8 cellular contexts compared by ENCODE assay signal in genomic region chr6:118894425-118895240, GRCh38. TPM values are rescaled to one million over a fixed set of nuclear protein-coding genes. Genes with fewer than 3 reads are reported as not detected.
DNase-seq lines count a peak whose midpoint lies in the region; ATAC-seq and TF ChIP-seq lines count a peak whose summit lies in the region.

No MANE protein-coding gene starts in this region.

- H3K9me3 ChIP-seq in DND-41 (ENCODE audit: insufficient read depth, low read length, severe bottlenecking) (no peaks in the 10 kb centered on the region), HUES6 (ENCODE audit: control insufficient read depth, insufficient read depth, low read depth, low read length) (no peaks in the 10 kb centered on the region), right cardiac atrium (ENCODE audit: control insufficient read depth, low read length) (no peaks in the 10 kb centered on the region)

- no peaks in the 10 kb centered on the region for H3K9me3 Mint-ChIP-seq in T-cell

- H3K4me3 Mint-ChIP-seq in T-cell = peak overlapping the region; percentile 91 to 96 (median 94)

- H3K9ac ChIP-seq in DND-41 (ENCODE audit: low read depth, low read length) (peak overlapping the region; percentile 98), HUES6 (ENCODE audit: low read length) (peak overlapping the region; percentile 97), rectal smooth muscle tissue (ENCODE audit: low read length) (peak overlapping the region; percentile 37)

- H3K27me3 Mint-ChIP-seq in T-cell = no peaks in the 10 kb centered on the region

- H3K4me1 Mint-ChIP-seq in T-cell = peaks cover 61 to 65% (median 65%) of the 10 kb centered on the region in 3 donors

- H3K27me3 ChIP-seq in DND-41 (ENCODE audit: insufficient read depth, low read length, poor library complexity) = no peaks in the 10 kb centered on the region
- no peaks in the 10 kb centered on the region for H3K27me3 ChIP-seq in HUES6 (ENCODE audit: control insufficient read depth, insufficient read depth, low read length)
- no peaks in the 10 kb centered on the region for H3K27me3 ChIP-seq in right cardiac atrium (ENCODE audit: control insufficient read depth, insufficient read depth)
- H3K27me3 ChIP-seq in rectal smooth muscle tissue (ENCODE audit: control insufficient read depth, insufficient read depth, low read length) = no peaks in the 10 kb centered on the region

- peak overlapping the region; percentile 60 for H3K4me2 ChIP-seq in DND-41 (ENCODE audit: insufficient read depth, low read length)

- TF ChIP-seq CTCF in DND-41 (IDR thresholded peaks at IDR 0.05; ENCODE audit: borderline replicate concordance, extremely low read depth, low read length, poor library complexity, severe bottlenecking) = no peak

- under 1% methylated on average over 99 of the region's 99 CpGs for WGBS in right cardiac atrium

- ATAC-seq in DND-41 (ENCODE audit: insufficient read depth, low read depth) (peak; percentile 33), GM21447 (IDR thresholded peaks at IDR 0.05; ENCODE audit: unreplicated experiment) (peak; percentile 30), T-cell (replicated peaks in 1 of 4) (peak; percentile 42 to 49 (median 46)), right cardiac atrium (peak; percentile 83 to 88)

- H2AFZ ChIP-seq in DND-41 (ENCODE audit: low read depth, low read length) = peak overlapping the region; percentile 83

- POLR2A ChIA-PET in T-cell (lab: Charles Lee) = interaction anchor here in 1 of 2 donors (0.6 to 3.6 kb wide), 4 partner anchors 10 to 328 kb away, joined by 3 to 17 read pairs (median 5); partner anchors contain the start of gene CEP85L

- H3K27ac ChIP-seq in DND-41 (ENCODE audit: low read length) (peak overlapping the region; percentile 96), HUES6 (ENCODE audit: low read depth, low read length) (peak overlapping the region; percentile 97), right cardiac atrium (ENCODE audit: low read length) (peak overlapping the region; percentile 87), rectal smooth muscle tissue (ENCODE audit: low read depth, low read length) (peak overlapping the region; percentile 92)

- peak overlapping the region; percentile 94 to 100 for H3K27ac Mint-ChIP-seq in T-cell

- intact Hi-C loops in right cardiac atrium (cut with DNase I) = no loop called here

- peaks cover 60% of the 10 kb centered on the region for H3K4me1 ChIP-seq in DND-41 (ENCODE audit: insufficient read depth, low read length)
- peaks cover 30% of the 10 kb centered on the region for H3K4me1 ChIP-seq in HUES6 (ENCODE audit: control insufficient read depth, insufficient read depth, low read length)
- H3K4me1 ChIP-seq in right cardiac atrium (ENCODE audit: control insufficient read depth, insufficient read depth, low read length) = no peaks in the 10 kb centered on the region
- H3K4me1 ChIP-seq in rectal smooth muscle tissue (ENCODE audit: control insufficient read depth, insufficient read depth, low read length) = peaks cover 7% of the 10 kb centered on the region

- H3K36me3 ChIP-seq in DND-41 (ENCODE audit: insufficient read depth, low read length) (peaks cover 24% of the 10 kb centered on the region), HUES6 (ENCODE audit: control insufficient read depth, insufficient read depth, low read length) (peaks cover 11% of the 10 kb centered on the region), rectal smooth muscle tissue (ENCODE audit: control insufficient read depth, insufficient read depth, low read length) (peaks cover 2% of the 10 kb centered on the region)

- peaks cover 20% of the 10 kb centered on the region for H4K20me1 ChIP-seq in DND-41 (ENCODE audit: insufficient read depth, low read length)

- DNase-seq in DND-41 = peak; percentile 58
- peak; percentile 39 to 76 (median 60) for DNase-seq in T-cell
- DNase-seq in amygdala (lab: John Stamatoyannopoulos, UW) = peak in 50 of 56 donors; percentile 2 to 83 (median 50)
- DNase-seq in right cardiac atrium = peak; percentile 74 to 89 (median 87)
- no peak for DNase-seq in T1000 (lab: John Stamatoyannopoulos, UW)

- CTCF ChIA-PET in T-cell (lab: Charles Lee) = interaction anchor here (0.5 to 4.5 kb wide), 9 partner anchors 12 to 329 kb away, joined by 3 to 30 read pairs (median 4); no protein-coding TSS in a partner anchor

- H3K4me3 ChIP-seq in DND-41 (ENCODE audit: low read depth in 1 of 2, low read length in 2 of 2) (peak overlapping the region; percentile 98 to 99), HUES6 (ENCODE audit: low read depth, low read length) (peak overlapping the region; percentile 92), right cardiac atrium (ENCODE audit: low read length) (peak overlapping the region; percentile 92), rectal smooth muscle tissue (ENCODE audit: low read length) (peak overlapping the region; percentile 76)

- H3K79me2 ChIP-seq in DND-41 (ENCODE audit: insufficient read depth, low read length) = peaks cover 84% of the 10 kb centered on the region

- H3K36me3 Mint-ChIP-seq in T-cell = peaks cover 16% of the 10 kb centered on the region

RNA-seq across cellular contexts. Expression of gene ASF1A, which starts 0.7 kb away (rescaled TPM):
- 10 to 100 TPM; 16.8 to 49.6 (median 42.5) TPM for total RNA-seq in T-cell
- 10 to 100 TPM; 20.1 to 26.1 (median 22.5) TPM for total RNA-seq in right cardiac atrium
- 22.5 TPM for polyA plus RNA-seq in right cardiac atrium

RNA-seq across cellular contexts. Expression of gene MCM9, which starts 40.3 kb away (rescaled TPM):
- total RNA-seq in T-cell (10 to 100 TPM; 27.9 to 34.8 (median 31.4) TPM), right cardiac atrium (1 to 10 TPM; 6.4 to 8.0 (median 7.6) TPM)
- polyA plus RNA-seq in right cardiac atrium = 2.0 TPM

Comparison
In these comparisons a context has a peak if more than half of its experiments do, and no peak if none do; other contexts are left out.
1. ATAC-seq: peak in every context shown above with its lines; median percentile 86 in right cardiac atrium; 46 in T-cell; 33 in DND-41; 30 in GM21447.
2. H3K9ac ChIP-seq: peak in every context shown above with its lines; median percentile 98 in DND-41; 97 in HUES6; 37 in rectal smooth muscle tissue.